10 cellular contexts compared by ENCODE assay signal in genomic region chr5:58188287-58188651, GRCh38.
A peak's percentile ranks its signal among the peaks of the same experiment; 100 is the strongest.
DNase-seq lines count a peak whose midpoint lies in the region; ATAC-seq, FAIRE-seq and TF ChIP-seq lines count a peak whose summit lies in the region.
"Had no signal": no experiment of that assay in that cellular context is flagged by ENCODE, and none has a peak within 500 bp of the region (broad histone marks: within the 10 kb centered on the region; RNA-seq: fewer than 3 reads in every experiment).

No MANE protein-coding gene starts in this region.

- intact Hi-C loops in HepG2 (cut with micrococcal nuclease; ENCODE audit: unreplicated experiment) = no loop called here
- intact Hi-C loops in CD4-positive, alpha-beta T cell (cut with DNase I, micrococcal nuclease) = no loop called here

- peaks cover 12% of the 10 kb centered on the region for H3K27me3 Mint-ChIP-seq in CD4-positive, alpha-beta T cell

- no peak overlapping the region for H3K27ac Mint-ChIP-seq in CD4-positive, alpha-beta T cell
- H3K27ac Mint-ChIP-seq: CD4-positive, alpha-beta memory T cell had no signal

- no peaks in the 10 kb centered on the region for H3K9me3 Mint-ChIP-seq in CD4-positive, alpha-beta T cell

- no peaks in the 10 kb centered on the region for H3K9me3 ChIP-seq in HepG2 (ENCODE audit: low read length)
- no peaks in the 10 kb centered on the region for H3K9me3 ChIP-seq in tibial nerve
- H3K9me3 ChIP-seq in CD4-positive, alpha-beta T cell (ENCODE audit: control insufficient read depth, low read length) = no peaks in the 10 kb centered on the region

- WGBS in HepG2 (ENCODE audit: low lambda C conversion rate) = 2% methylated on average over 3 of the region's 3 CpGs
- 12 to 21% methylated on average over 3 of the region's 3 CpGs for WGBS in tibial nerve, 2 donors

- DNase-seq in AG04449 (ENCODE audit: low read depth, low spot score) (peak; percentile 41), HT-29 (ENCODE audit: low spot score) (peak; percentile 73), brain microvascular endothelial cell (peak; percentile 82), HepG2 (ENCODE audit: low spot score) (peak; percentile 29), tibial nerve (ENCODE audit: low spot score in 2 of 2) (no peak), NCI-H146 (lab: John Stamatoyannopoulos, UW) (no peak)
- no peak for DNase-seq in stimulated activated CD4-positive, alpha-beta T cell treated with anti-CD3 and anti-CD28 coated beads, Interleukin-4, amount 100 ng/mL, for 1 hour
- no peak for DNase-seq in CD4-positive, alpha-beta T cell
- DNase-seq: activated gamma-delta T cell treated with Interleukin-2 at 50 U/mL for 16 hours; CD4-positive, alpha-beta memory T cell had no signal

- no peaks in the 10 kb centered on the region for H3K79me2 ChIP-seq in HepG2 (ENCODE audit: insufficient read depth, low read length)

- peak overlapping the region; percentile 64 for H3K27ac ChIP-seq in brain microvascular endothelial cell
- H3K27ac ChIP-seq in HepG2 (ENCODE audit: extremely low read length, insufficient read depth, low read length) = no peak overlapping the region
- H3K27ac ChIP-seq in tibial nerve = peak overlapping the region in 1 of 4 donors; percentile 69
- no peak overlapping the region for H3K27ac ChIP-seq in CD4-positive, alpha-beta T cell (ENCODE audit: low read depth, low read length)

- no peak for FAIRE-seq in HepG2 (lab: Jason Lieb, UNC)

- H3K4me1 ChIP-seq in HepG2 (ENCODE audit: insufficient read depth, low read length) = no peaks in the 10 kb centered on the region
- peaks cover 0 to 40% (median 9%) of the 10 kb centered on the region in 4 donors for H3K4me1 ChIP-seq in tibial nerve

- no peak for ATAC-seq in HepG2
- ATAC-seq in CD4-positive, alpha-beta T cell (ENCODE audit: poor library complexity) = no peak

- H3K4me1 Mint-ChIP-seq in CD4-positive, alpha-beta T cell (ENCODE audit: low read depth) = no peaks in the 10 kb centered on the region
- H3K4me1 Mint-ChIP-seq: CD4-positive, alpha-beta memory T cell had no signal

- TF ChIP-seq EP300 in HepG2 (IDR thresholded peaks at IDR 0.05; ENCODE audit: low read depth in 2 of 2, low read length in 2 of 2) = no peak
- no peak for TF ChIP-seq EP300 in HepG2 (CRISPR knock-in tag; IDR thresholded peaks at IDR 0.05; ENCODE audit: borderline replicate concordance)
- no peak for TF ChIP-seq EP300 in tibial nerve (IDR thresholded peaks at IDR 0.05)

- H3K9ac ChIP-seq in HepG2 (ENCODE audit: insufficient read depth, low read depth, low read length) = no peak overlapping the region

- in situ Hi-C loops in brain microvascular endothelial cell (cut with HindIII; ENCODE audit: low pct_ligation_motif_present, low sequenced_read_pairs) = no loop called here
- in situ Hi-C loops in HepG2 (cut with HindIII; ENCODE audit: extremely low pct_ligation_motif_present, low pct_unique_long_range_greater_than_20kb) = no loop called here

- no peak overlapping the region for H2AFZ ChIP-seq in HepG2 (ENCODE audit: low read length)

- no peak for TF ChIP-seq RAD21 in HepG2 (CRISPR knock-in tag; IDR thresholded peaks at IDR 0.05)

- TF ChIP-seq CTCF in AG04449 (IDR thresholded peaks at IDR 0.05; ENCODE audit: insufficient read depth, low read length, missing control alignments) (no peak), brain microvascular endothelial cell (IDR thresholded peaks at IDR 0.05; ENCODE audit: low read depth, low read length, missing control alignments) (peak; percentile 33), HepG2 (CRISPR knock-in tag; IDR thresholded peaks at IDR 0.05) (no peak), tibial nerve (IDR thresholded peaks at IDR 0.05) (no peak)
- TF ChIP-seq CTCF in CD4-positive, alpha-beta T cell (IDR thresholded peaks at IDR 0.05) = no peak

- no peaks in the 10 kb centered on the region for H3K27me3 ChIP-seq in brain microvascular endothelial cell (replicated peaks)
- H3K27me3 ChIP-seq in HepG2 (ENCODE audit: control insufficient read depth in 1 of 2, insufficient read depth in 2 of 2, low read length in 2 of 2) = no peaks in the 10 kb centered on the region
- no peaks in the 10 kb centered on the region for H3K27me3 ChIP-seq in tibial nerve
- no peaks in the 10 kb centered on the region for H3K27me3 ChIP-seq in CD4-positive, alpha-beta T cell (ENCODE audit: control insufficient read depth, insufficient read depth, low read length)

- H4K20me1 ChIP-seq in HepG2 (ENCODE audit: insufficient read depth, low read length) = no peaks in the 10 kb centered on the region

- H3K36me3 ChIP-seq in brain microvascular endothelial cell (replicated peaks) (no peaks in the 10 kb centered on the region), HepG2 (replicated peaks in 1 of 2; ENCODE audit: control insufficient read depth in 1 of 2, insufficient read depth in 2 of 2, low read length in 2 of 2) (no peaks in the 10 kb centered on the region), tibial nerve (no peaks in the 10 kb centered on the region)

- no peak overlapping the region for H3K4me2 ChIP-seq in HepG2 (ENCODE audit: low read depth, low read length)

- BruUV-seq in HepG2 (replicated peaks; lab: Mats Ljungman, UMichigan) = no TSS peak

- POLR2A ChIA-PET in AG04449 (lab: Yijun Ruan, JAX) = interaction anchor here (0.8 to 1.7 kb wide), 2 partner anchors 10 to 272 kb away, joined by 3 to 9 read pairs; partner anchors contain the start of gene PLK2
- POLR2A ChIA-PET in HepG2 (lab: Yijun Ruan, JAX) = no interaction called here
- POLR2A ChIA-PET in CD4-positive, alpha-beta T cell (lab: Charles Lee) = no interaction called here

- no peaks in the 10 kb centered on the region for H3K36me3 Mint-ChIP-seq in CD4-positive, alpha-beta T cell (ENCODE audit: low read depth)
- H3K36me3 Mint-ChIP-seq: CD4-positive, alpha-beta memory T cell had no signal

- TF ChIP-seq POLR2A in HepG2 (IDR thresholded peaks at IDR 0.05; ENCODE audit: insufficient read depth in 1 of 2, low read depth in 2 of 2, low read length in 2 of 2) = no peak
- no peak for TF ChIP-seq POLR2A in tibial nerve (IDR thresholded peaks at IDR 0.05)

- CTCF ChIA-PET in AG04449 (lab: Yijun Ruan, JAX) = interaction anchor here (1.0 to 1.2 kb wide), 3 partner anchors 262 to 300 kb away, joined by 3 to 5 read pairs (median 3); no protein-coding TSS in a partner anchor
- CTCF ChIA-PET in HepG2 (lab: Yijun Ruan, JAX; ENCODE audit: low intra/inter-chr PET ratio, low total read pairs) = no interaction called here
- CTCF ChIA-PET in CD4-positive, alpha-beta T cell (lab: Charles Lee) = no interaction called here

- H3K4me3 Mint-ChIP-seq in CD4-positive, alpha-beta T cell = no peak overlapping the region
- H3K4me3 Mint-ChIP-seq: CD4-positive, alpha-beta memory T cell had no signal

- H3K4me3 ChIP-seq in AG04449 (ENCODE audit: low read depth, low read length) (no peak overlapping the region), brain microvascular endothelial cell (ENCODE audit: low read depth, low read length) (no peak overlapping the region), HepG2 (replicated peaks in 1 of 3; ENCODE audit: insufficient read depth in 1 of 3, low read depth in 2 of 3, low read length in 3 of 3) (no peak overlapping the region), tibial nerve (no peak overlapping the region)

TF ChIP-seq in HepG2, 621 proteins besides CTCF, POLR2A, EP300 and RAD21:
- TF ChIP-seq ZMYM2 (CRISPR knock-in tag; IDR thresholded peaks at IDR 0.05) (no peak), ZNF207 (IDR thresholded peaks at IDR 0.05; ENCODE audit: borderline replicate concordance) (no peak), ZNF570 (CRISPR knock-in tag; IDR thresholded peaks at IDR 0.05; ENCODE audit: borderline replicate concordance) (no peak), PRDM15 (CRISPR knock-in tag; IDR thresholded peaks at IDR 0.05) (no peak), DNMT3B (CRISPR knock-in tag; conservative IDR thresholded peaks at IDR 0.05) (no peak), SUZ12 (IDR thresholded peaks at IDR 0.05; ENCODE audit: low read depth, low read length) (no peak), AHR (CRISPR knock-in tag; IDR thresholded peaks at IDR 0.05) (no peak)

Comparison
In these comparisons a context has a peak if more than half of its experiments do, and no peak if none do; other contexts are left out.
1. DNase-seq: peak in AG04449 (single experiment), HT-29 (single experiment), brain microvascular endothelial cell (single experiment) and HepG2 (single experiment); none in tibial nerve (0 of 2), NCI-H146 (single experiment), stimulated activated CD4-positive, alpha-beta T cell treated with anti-CD3 and anti-CD28 coated beads, Interleukin-4, amount 100 ng/mL, for 1 hour (single experiment) and CD4-positive, alpha-beta T cell (0 of 10).